In the genomic region with DNA sequence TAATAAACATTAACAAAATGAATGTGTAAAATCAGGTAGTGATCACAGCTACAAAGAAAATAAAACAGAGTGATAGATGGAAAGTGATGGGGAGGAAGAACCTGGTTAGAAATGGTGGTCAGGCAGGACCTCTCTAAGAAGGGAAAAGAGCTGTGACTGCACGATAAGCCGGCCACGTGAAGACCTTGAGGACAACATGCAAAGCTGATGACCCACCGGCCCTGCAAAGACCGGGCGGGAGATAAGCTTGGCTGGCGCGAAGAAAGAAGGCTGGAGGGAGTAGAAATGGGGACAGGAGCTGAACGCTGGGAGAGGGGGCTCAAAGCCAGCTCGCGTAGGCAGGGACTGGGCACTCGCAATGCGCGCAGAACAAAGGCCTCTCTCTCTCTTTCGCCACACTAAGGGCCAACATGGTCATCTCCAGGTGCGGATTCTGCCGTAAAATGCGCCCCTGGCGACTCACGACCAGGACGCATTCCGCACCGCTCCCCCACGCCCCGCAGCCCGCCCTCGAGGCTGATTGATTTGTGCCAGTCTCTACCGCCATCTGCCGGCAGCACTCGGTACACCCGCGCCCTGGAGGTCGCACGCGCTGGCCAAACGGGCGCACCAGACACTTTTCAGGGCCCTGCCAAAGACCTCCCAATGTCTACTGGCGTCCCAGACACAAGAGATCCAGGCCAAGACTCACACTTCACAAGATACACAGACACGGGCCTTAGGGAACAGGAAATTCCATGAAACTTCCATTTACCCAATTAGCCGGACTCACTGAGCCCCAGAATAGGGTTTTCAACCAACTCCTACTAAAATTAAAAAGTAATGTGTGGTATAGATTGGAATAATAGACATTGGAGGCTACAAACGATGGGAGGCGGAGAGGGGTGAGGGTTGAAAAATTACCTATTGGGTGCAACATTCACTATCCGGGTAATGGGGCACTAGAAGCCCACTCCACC, we compare ENCODE assay signal across 8 cellular contexts. TPM values are rescaled to one million over a fixed set of nuclear protein-coding genes. Genes with fewer than 3 reads are reported as not detected.
A peak's percentile ranks its signal among the peaks of the same experiment; 100 is the strongest.
DNase-seq lines count a peak whose midpoint lies in the region; FAIRE-seq and TF ChIP-seq lines count a peak whose summit lies in the region.

No MANE protein-coding gene starts in this region.

- DNase-seq in COR-L47 (lab: John Stamatoyannopoulos, UW) (peak; percentile 92), GM20000 (ENCODE audit: low spot score) (peak; percentile 90), HTR-8/SVneo (ENCODE audit: insufficient read length, low spot score) (peak; percentile 87), NOMO-1 treated with DMSO at 0.1 percent for 48 hours (lab: John Stamatoyannopoulos, UW; ENCODE audit: unreplicated experiment) (peak; percentile 80), epithelial cell of esophagus (ENCODE audit: low read depth) (peak; percentile 68), mucosa of gallbladder (ENCODE audit: low spot score) (peak; percentile 78)
- DNase-seq in activated CD8-positive, alpha-beta memory T cell treated with anti-CD3 and anti-CD28 coated beads, Interleukin-2, amount 50 U/mL, for 24 hours (ENCODE audit: extremely low read depth): peak; percentile 81
- peak; percentile 73 to 78 for DNase-seq in stimulated activated CD8-positive, alpha-beta memory T cell treated with anti-CD3 and anti-CD28 coated beads, Interleukin-4, amount 100 ng/mL, for 1 hour (ENCODE audit: low read depth in 2 of 2, low spot score in 1 of 2)

- TF ChIP-seq CTCF in GM20000 (IDR thresholded peaks at IDR 0.05; ENCODE audit: extremely low read depth, missing control alignments): peak; percentile 83
- peak; percentile 89 for TF ChIP-seq CTCF in epithelial cell of esophagus (IDR thresholded peaks at IDR 0.05; ENCODE audit: insufficient read depth, low read depth, low read length, missing control alignments)

- FAIRE-seq in HTR-8/SVneo (lab: Jason Lieb, UNC): peak; percentile 97

- peak overlapping the region; percentile 48 for H3K4me3 ChIP-seq in epithelial cell of esophagus (ENCODE audit: low read length)

RNA-seq across cellular contexts. Expression of gene DEFB132, which starts 9.4 kb away (rescaled TPM):
- total RNA-seq in mucosa of gallbladder: not detected

RNA-seq across cellular contexts. Expression of gene C20orf96, which starts 23.7 kb away (rescaled TPM):
- 10.6 TPM for total RNA-seq in mucosa of gallbladder

RNA-seq across cellular contexts. Expression of gene ZCCHC3, which starts 30.5 kb away (rescaled TPM):
- 16.7 TPM for total RNA-seq in mucosa of gallbladder

RNA-seq across cellular contexts. Expression of gene DEFB129, which starts 39.8 kb away (rescaled TPM):
- total RNA-seq in mucosa of gallbladder: not detected

RNA-seq across cellular contexts. Expression of gene SOX12, which starts 58.5 kb away (rescaled TPM):
- total RNA-seq in mucosa of gallbladder: 17.5 TPM

Comparison
In these comparisons a context has a peak if more than half of its experiments do, and no peak if none do; other contexts are left out.
1. Peak in every context shown above with its lines: DNase-seq and H3K4me3 ChIP-seq.